22 cellular contexts compared by ENCODE assay signal in genomic region chr15:80752204-80752603, GRCh38. TPM values are rescaled to one million over a fixed set of nuclear protein-coding genes. Genes with fewer than 3 reads are reported as not detected.
"Had no signal": no experiment of that assay in that cellular context is flagged by ENCODE, and none has a peak within 500 bp of the region (broad histone marks: within the 10 kb centered on the region; RNA-seq: fewer than 3 reads in every experiment).

No MANE protein-coding gene starts in this region.

- H3K4me2 ChIP-seq: neural progenitor cell had no signal

- H3K4me1 ChIP-seq: breast epithelium, gastrocnemius medialis had no signal

- H3K36me3 ChIP-seq: breast epithelium, gastrocnemius medialis, neural progenitor cell, thyroid gland had no signal

- DNase-seq: activated CD4-positive, alpha-beta T cell treated with anti-CD3 and anti-CD28 coated beads for 36 hours; activated CD4-positive, CD25-positive, alpha-beta regulatory T cell; activated CD8-positive, alpha-beta memory T cell treated with anti-CD3 and anti-CD28 coated beads, Interleukin-2, amount 10 ng/mL, durations not matched to agents 7 days and 5 days; activated CD8-positive, alpha-beta T cell treated with anti-CD3 and anti-CD28 coated beads, Interleukin-2, amount 10 ng/mL, durations not matched to agents 7 days and 5 days; activated naive CD8-positive, alpha-beta T cell treated with anti-CD3 and anti-CD28 coated beads, Interleukin-2, amount 50 U/mL, for 24 hours; activated T-cell treated with anti-CD3 and anti-CD28 coated beads, Interleukin-2, amount 50 U/mL, for 48 hours; central memory CD4-positive, alpha-beta T cell; gastrocnemius medialis; glutamatergic neuron; islet precursor cell; midbrain; naive thymus-derived CD4-positive, alpha-beta T cell; right cardiac atrium; stimulated activated CD4-positive, alpha-beta T cell treated with anti-CD3 and anti-CD28 coated beads, Interleukin-15, amount 100 ng/mL, for 24 hours; stimulated activated CD4-positive, alpha-beta T cell treated with anti-CD3 and anti-CD28 coated beads, Interleukin-2, amount 100 ng/mL, for 24 hours; stimulated activated naive B cell treated with anti-CD40 and anti-IgM and Interleukin-4, amounts not matched to agents 10 μg/mL and 1 μg/mL and 100 μg/mL, for 72 hours; stomach; T-helper 1 cell; thyroid gland had no signal

- H3K27me3 ChIP-seq: breast epithelium, gastrocnemius medialis, neural progenitor cell, stomach, thyroid gland had no signal

- H2AFZ ChIP-seq: neural progenitor cell had no signal

- H3K9me3 ChIP-seq: breast epithelium, gastrocnemius medialis, stomach, thyroid gland had no signal

- H3K9ac ChIP-seq: neural progenitor cell had no signal

- H3K27ac ChIP-seq: breast epithelium, epithelial cell of prostate, gastrocnemius medialis, neural progenitor cell, stomach, thyroid gland had no signal

- H3K4me3 ChIP-seq: breast epithelium, gastrocnemius medialis, neural progenitor cell, stomach, thyroid gland had no signal

RNA-seq across cellular contexts. Expression of gene CEMIP, which starts 27.0 kb away (rescaled TPM):
- total RNA-seq: activated CD8-positive, alpha-beta memory T cell treated with anti-CD3 and anti-CD28 coated beads, Interleukin-2, amount 10 ng/mL, durations not matched to agents 7 days and 5 days; activated CD8-positive, alpha-beta T cell treated with anti-CD3 and anti-CD28 coated beads, Interleukin-2, amount 10 ng/mL, durations not matched to agents 7 days and 5 days; naive thymus-derived CD4-positive, alpha-beta T cell had no signal
